In the genomic region with DNA sequence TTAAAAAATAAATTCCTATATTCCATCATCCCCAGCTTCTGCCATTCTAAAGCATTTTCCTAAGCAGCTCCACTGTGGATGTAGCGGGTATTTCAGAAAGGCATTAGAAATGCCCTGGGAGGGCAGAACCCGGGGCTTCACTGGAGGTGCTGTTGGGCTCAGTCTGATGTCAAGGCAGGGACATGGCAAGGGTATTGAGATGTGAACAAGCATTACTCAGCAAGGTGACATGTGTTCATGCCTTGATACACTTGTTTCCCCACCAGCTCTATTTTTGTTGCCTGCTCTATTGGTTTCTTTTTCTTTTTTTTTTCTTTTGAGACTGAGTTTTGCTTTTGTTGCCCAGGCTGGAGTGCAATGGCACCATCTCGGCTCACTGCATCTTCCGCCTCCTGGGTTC, we compare ENCODE assay signal across 28 cellular contexts.
"Had no signal": no experiment of that assay in that cellular context is flagged by ENCODE, and none has a peak within 500 bp of the region (broad histone marks: within the 10 kb centered on the region; RNA-seq: fewer than 3 reads in every experiment).

No MANE protein-coding gene starts in this region.

- H3K27me3 Mint-ChIP-seq: activated CD4-positive, alpha-beta T cell treated with anti-CD3 and anti-CD28 coated beads, Interleukin-2, amount 10 ng/mL, durations not matched to agents 24 days and 14 days; activated CD8-positive, alpha-beta T cell treated with anti-CD3 and anti-CD28 coated beads for 36 hours; activated naive CD8-positive, alpha-beta T cell; activated naive CD8-positive, alpha-beta T cell treated with anti-CD3 and anti-CD28 coated beads, Interleukin-2, amount 50 U/mL, for 24 hours; activated T-helper 17 cell treated with anti-CD3 and anti-CD28 coated beads, Interleukin-2, amount 50 U/mL, for 72 hours had no signal

- H3K27me3 ChIP-seq: brain microvascular endothelial cell, MG63, Peyer's patch, SJCRH30 had no signal

- H3K27ac Mint-ChIP-seq: activated CD4-positive, alpha-beta T cell treated with anti-CD3 and anti-CD28 coated beads, Interleukin-2, amount 10 ng/mL, durations not matched to agents 24 days and 14 days; activated CD8-positive, alpha-beta T cell treated with anti-CD3 and anti-CD28 coated beads for 36 hours; activated naive CD8-positive, alpha-beta T cell; activated naive CD8-positive, alpha-beta T cell treated with anti-CD3 and anti-CD28 coated beads, Interleukin-2, amount 50 U/mL, for 24 hours; activated T-cell treated with anti-CD3 and anti-CD28 coated beads, Interleukin-2, amount 50 U/mL, for 72 hours; activated T-helper 17 cell treated with anti-CD3 and anti-CD28 coated beads, Interleukin-2, amount 50 U/mL, for 72 hours had no signal

- H3K4me3 ChIP-seq: MG63, Peyer's patch, SJCRH30, SK-N-MC had no signal

- H3K27ac ChIP-seq: brain microvascular endothelial cell, Peyer's patch, SJCRH30, SK-N-MC had no signal

- ATAC-seq: activated CD8-positive, alpha-beta T cell treated with anti-CD3 and anti-CD28 coated beads for 36 hours; activated naive CD8-positive, alpha-beta T cell treated with anti-CD3 and anti-CD28 coated beads, Interleukin-2, amount 50 U/mL, for 24 hours; activated T-cell treated with anti-CD3 and anti-CD28 coated beads, Interleukin-2, amount 50 U/mL, for 72 hours; activated T-helper 17 cell treated with anti-CD3 and anti-CD28 coated beads, Interleukin-2, amount 50 U/mL, for 72 hours had no signal

- H3K36me3 ChIP-seq: SJCRH30 had no signal

- DNase-seq: activated CD4-positive, alpha-beta T cell treated with anti-CD3 and anti-CD28 coated beads, Interleukin-2, amount 10 ng/mL, durations not matched to agents 24 days and 14 days; activated CD4-positive, alpha-beta T cell treated with anti-CD3 and anti-CD28 coated beads, Interleukin-2, amount 50 U/mL, for 4 hours; activated CD8-positive, alpha-beta T cell treated with anti-CD3 and anti-CD28 coated beads for 36 hours; activated gamma-delta T cell; activated naive CD4-positive, alpha-beta T cell treated with Interleukin-2 at 50 U/mL for 16 hours; activated naive CD8-positive, alpha-beta T cell treated with anti-CD3 and anti-CD28 coated beads, Interleukin-2, amount 50 U/mL, for 24 hours; activated T-cell treated with anti-CD3 and anti-CD28 coated beads, Interleukin-2, amount 50 U/mL, for 1 hour; activated T-cell treated with anti-CD3 and anti-CD28 coated beads, Interleukin-2, amount 50 U/mL, for 72 hours; anterior cingulate cortex; brain microvascular endothelial cell; central memory CD4-positive, alpha-beta T cell; Kasumi-1; KG1; MG63; NCI-H1048; NCI-H1105 treated with DMSO at 0.1 percent for 48 hours; NCI-H1436; NCI-H1694 treated with DMSO at 0.1 percent for 48 hours; NCI-H2029; NCI-H345; NCI-H524 treated with DMSO at 0.1 percent for 48 hours; Peyer's patch; SHP77; SJCRH30; T1000 had no signal

- H3K4me3 Mint-ChIP-seq: activated CD4-positive, alpha-beta T cell treated with anti-CD3 and anti-CD28 coated beads, Interleukin-2, amount 10 ng/mL, durations not matched to agents 24 days and 14 days; activated CD8-positive, alpha-beta T cell treated with anti-CD3 and anti-CD28 coated beads for 36 hours; activated naive CD8-positive, alpha-beta T cell; activated naive CD8-positive, alpha-beta T cell treated with anti-CD3 and anti-CD28 coated beads, Interleukin-2, amount 50 U/mL, for 24 hours; activated T-cell treated with anti-CD3 and anti-CD28 coated beads, Interleukin-2, amount 50 U/mL, for 72 hours; activated T-helper 17 cell treated with anti-CD3 and anti-CD28 coated beads, Interleukin-2, amount 50 U/mL, for 72 hours had no signal
